Comparison of ENCODE assay signal across 11 cellular contexts in genomic region chrX:132622130-132622529, GRCh38.
DNase-seq lines count a peak whose midpoint lies in the region; ATAC-seq, FAIRE-seq and TF ChIP-seq lines count a peak whose summit lies in the region.
"Had no signal": no experiment of that assay in that cellular context is flagged by ENCODE, and none has a peak within 500 bp of the region (broad histone marks: within the 10 kb centered on the region; RNA-seq: fewer than 3 reads in every experiment).

No MANE protein-coding gene starts in this region.

- H3K4me3 Mint-ChIP-seq in activated T-cell treated with anti-CD3 and anti-CD28 coated beads, Interleukin-2, amount 50 U/mL, for 4 hours = no peak overlapping the region

- H3K27me3 Mint-ChIP-seq in activated T-cell treated with anti-CD3 and anti-CD28 coated beads, Interleukin-2, amount 50 U/mL, for 4 hours (ENCODE audit: low read depth) = peaks cover 3% of the 10 kb centered on the region

- intact Hi-C loops in left colon (cut with DNase I, micrococcal nuclease) = no loop called here

- H3K4me3 ChIP-seq in keratinocyte (ENCODE audit: control insufficient read depth in 2 of 3, extremely low read depth in 1 of 3, insufficient read depth in 2 of 3, low read depth in 1 of 3, low read length in 3 of 3) = no peak overlapping the region
- H3K4me3 ChIP-seq: cardiac muscle cell had no signal

- peak; percentile 94 to 97 for ATAC-seq in activated T-cell treated with anti-CD3 and anti-CD28 coated beads, Interleukin-2, amount 50 U/mL, for 4 hours
- no peak for ATAC-seq in GM18517 (IDR thresholded peaks at IDR 0.05; ENCODE audit: unreplicated experiment)
- no peak for ATAC-seq in left colon
- ATAC-seq: Right ventricle myocardium inferior had no signal

- no peaks in the 10 kb centered on the region for H3K36me3 Mint-ChIP-seq in activated T-cell treated with anti-CD3 and anti-CD28 coated beads, Interleukin-2, amount 50 U/mL, for 4 hours (ENCODE audit: insufficient read depth)

- no peak for TF ChIP-seq CTCF in keratinocyte (optimal IDR thresholded peaks at IDR 0.05 in 1 of 3, IDR thresholded peaks at IDR 0.05 in 1 of 3, conservative IDR thresholded peaks at IDR 0.05 in 1 of 3; ENCODE audit: extremely low read depth in 1 of 3, insufficient read depth in 2 of 3, low read length in 3 of 3)

- peak; percentile 52 for DNase-seq in COLO829 (ENCODE audit: low spot score)
- peak; percentile 26 for DNase-seq in LHCN-M2 (ENCODE audit: low read depth)
- peak; percentile 12 for DNase-seq in activated T-cell treated with anti-CD3 and anti-CD28 coated beads, Interleukin-2, amount 50 U/mL, for 4 hours
- no peak for DNase-seq in keratinocyte (ENCODE audit: low read depth, low spot score)
- DNase-seq in CD1c-positive myeloid dendritic cell (ENCODE audit: extremely low spot score) = no peak
- DNase-seq in left colon = no peak
- DNase-seq in SK-N-DZ (ENCODE audit: low spot score) = no peak
- DNase-seq: DMS79 treated with DMSO at 0.1 percent for 48 hours had no signal

- H3K27me3 ChIP-seq in keratinocyte (ENCODE audit: control insufficient read depth, extremely low read depth, insufficient read depth, low read length) = no peaks in the 10 kb centered on the region
- H3K27me3 ChIP-seq: cardiac muscle cell had no signal

- no peaks in the 10 kb centered on the region for H3K9me3 Mint-ChIP-seq in activated T-cell treated with anti-CD3 and anti-CD28 coated beads, Interleukin-2, amount 50 U/mL, for 4 hours

- no peak overlapping the region for H2AFZ ChIP-seq in keratinocyte (ENCODE audit: control insufficient read depth, low read length)

- dilution Hi-C loops in keratinocyte (cut with MboI; ENCODE audit: extremely low pct_ligation_motif_present, low sequenced_read_pairs) = no loop called here

- H4K20me1 ChIP-seq in keratinocyte (ENCODE audit: control insufficient read depth, extremely low read depth, insufficient read depth, low read length) = no peaks in the 10 kb centered on the region

- peaks cover 6% of the 10 kb centered on the region for H3K4me1 ChIP-seq in keratinocyte (ENCODE audit: control insufficient read depth, extremely low read depth, insufficient read depth, low read length)

- H3K79me2 ChIP-seq in keratinocyte (ENCODE audit: control insufficient read depth, insufficient read depth, low read length) = no peaks in the 10 kb centered on the region

- no peaks in the 10 kb centered on the region for H3K9me1 ChIP-seq in keratinocyte (ENCODE audit: control insufficient read depth, extremely low read depth, insufficient read depth, low read length)

- H3K9ac ChIP-seq in keratinocyte (ENCODE audit: control insufficient read depth, extremely low read depth, insufficient read depth, low read length) = no peak overlapping the region

- H3K4me1 Mint-ChIP-seq in activated T-cell treated with anti-CD3 and anti-CD28 coated beads, Interleukin-2, amount 50 U/mL, for 4 hours (ENCODE audit: low read depth) = peaks cover 3% of the 10 kb centered on the region

- no peak overlapping the region for H3K27ac ChIP-seq in keratinocyte (ENCODE audit: control insufficient read depth, insufficient read depth, low read length)
- H3K27ac ChIP-seq: cardiac muscle cell had no signal

- H3K36me3 ChIP-seq in keratinocyte (ENCODE audit: control insufficient read depth in 2 of 2, extremely low read depth in 1 of 2, insufficient read depth in 2 of 2, low read length in 2 of 2) = no peaks in the 10 kb centered on the region
- H3K36me3 ChIP-seq: cardiac muscle cell had no signal

- H3K9me3 ChIP-seq in keratinocyte (ENCODE audit: control insufficient read depth, low read depth, low read length) = no peaks in the 10 kb centered on the region

- peak; percentile 13 for FAIRE-seq in keratinocyte (lab: Jason Lieb, UNC)

- H3K4me2 ChIP-seq in keratinocyte (ENCODE audit: control insufficient read depth, extremely low read depth, insufficient read depth, low read depth, low read length) = no peak overlapping the region

Comparison
In these comparisons a context has a peak if more than half of its experiments do, and no peak if none do; other contexts are left out.
1. DNase-seq: peak in COLO829 (single experiment), LHCN-M2 (single experiment) and activated T-cell treated with anti-CD3 and anti-CD28 coated beads, Interleukin-2, amount 50 U/mL, for 4 hours (single experiment); none in keratinocyte (single experiment), CD1c-positive myeloid dendritic cell (single experiment), left colon (0 of 2) and SK-N-DZ (single experiment).
2. ATAC-seq: peak in activated T-cell treated with anti-CD3 and anti-CD28 coated beads, Interleukin-2, amount 50 U/mL, for 4 hours (2 of 2); none in GM18517 (single experiment) and left colon (single experiment).